ENCODE assay signal across 8 cellular contexts in the genomic region with DNA sequence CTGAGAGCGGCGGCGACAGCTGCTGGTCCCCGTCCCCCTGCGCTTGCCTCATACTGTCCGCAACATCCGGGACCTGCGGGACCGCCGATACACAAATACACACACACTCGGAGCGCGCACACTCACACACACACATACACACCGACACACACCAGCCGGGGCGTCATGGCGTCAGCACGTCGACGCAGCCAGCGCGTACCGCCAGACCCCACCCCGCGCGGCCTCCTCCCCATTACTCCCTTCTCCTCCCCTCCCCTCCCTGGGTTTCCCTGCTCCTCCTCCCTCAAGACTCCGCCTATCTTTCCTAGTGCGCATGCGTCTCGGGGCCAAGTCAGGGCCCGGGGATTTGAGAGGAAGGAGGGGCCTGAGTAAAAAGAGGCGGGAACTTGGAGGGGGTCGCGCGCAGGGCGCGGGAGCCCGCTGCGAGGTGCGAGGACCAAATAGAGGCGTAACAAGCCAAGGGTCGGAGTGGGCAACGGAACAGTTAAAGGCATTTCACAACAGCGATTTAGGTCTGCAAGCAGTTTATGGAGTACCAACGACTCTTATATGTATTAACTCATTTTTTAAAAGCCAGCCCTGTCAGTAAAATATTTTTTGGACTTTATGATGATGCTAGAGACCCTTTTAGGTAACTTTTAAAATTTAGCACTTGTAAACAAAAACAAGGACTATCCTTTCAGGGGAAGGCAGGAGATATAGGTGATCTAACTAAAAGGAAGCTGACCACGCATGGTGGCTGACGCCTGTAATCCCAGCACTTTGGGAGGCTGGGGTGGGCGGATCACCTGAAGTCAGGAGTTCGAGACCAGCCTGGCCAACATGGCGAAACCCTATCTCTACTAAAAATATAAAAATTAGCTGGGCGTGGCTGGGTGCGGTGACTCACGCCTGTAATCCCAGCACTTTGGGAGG. TPM values are rescaled to one million over a fixed set of nuclear protein-coding genes. Genes with fewer than 3 reads are reported as not detected.
DNase-seq lines count a peak whose midpoint lies in the region; ATAC-seq, FAIRE-seq and TF ChIP-seq lines count a peak whose summit lies in the region.

A gene (minus strand): TSS at position 165 of the 915 bp plus-strand sequence. CDS start 55,287 bp downstream, outside the sequence.

- peak; percentile 19 for FAIRE-seq in kidney (lab: Jason Lieb, UNC)

- peak within 1 kb of the TSS; percentile 43 to 95 for H3K9ac ChIP-seq in kidney (ENCODE audit: low read length in 2 of 2)

- peak; percentile 83 for ATAC-seq in GM19035 (IDR thresholded peaks at IDR 0.05; ENCODE audit: unreplicated experiment)
- peak; percentile 47 for ATAC-seq in HG03378 (IDR thresholded peaks at IDR 0.05; ENCODE audit: unreplicated experiment)

- TF ChIP-seq CTCF in AG09319 (IDR thresholded peaks at IDR 0.05; ENCODE audit: low read depth, low read length) (no peak), kidney (IDR thresholded peaks at IDR 0.05; ENCODE audit: borderline replicate concordance, extremely low read depth, insufficient read depth) (no peak)

- DNase-seq in AG09319 (ENCODE audit: extremely low read depth, low read depth), result peak; percentile 100
- DNase-seq in NCI-H510A (lab: John Stamatoyannopoulos, UW), result peak; percentile 98
- peak; percentile 98 for DNase-seq in activated CD4-positive, alpha-beta T cell treated with anti-CD3 and anti-CD28 coated beads for 1 hour
- peak; percentile 99 for DNase-seq in cerebellum (ENCODE audit: low spot score)
- DNase-seq in kidney, result peak; percentile 100
- DNase-seq in stimulated activated CD4-positive, alpha-beta T cell treated with anti-CD3 and anti-CD28 coated beads, Interleukin-15, amount 100 ng/mL, for 24 hours, result peak; percentile 99

- peak within 1 kb of the TSS; percentile 98 to 99 for H3K27ac ChIP-seq in kidney (ENCODE audit: low read depth in 2 of 2, low read length in 2 of 2)

- peak within 1 kb of the TSS; percentile 68 to 71 for H3K4me3 ChIP-seq in kidney (ENCODE audit: low read length in 2 of 2)

- intact Hi-C loops in kidney (cut with DNase I), result no loop called here

- H3K4me1 ChIP-seq in kidney (ENCODE audit: control insufficient read depth in 1 of 2, insufficient read depth in 1 of 2, low read depth in 1 of 2, low read length in 2 of 2), result peaks cover 13 to 27% of the 10 kb centered on the region in 2 donors

- no peaks in the 10 kb centered on the region for H3K36me3 ChIP-seq in kidney (ENCODE audit: control insufficient read depth in 1 of 2, insufficient read depth in 2 of 2, low read length in 2 of 2)

- H3K9me3 ChIP-seq in kidney (ENCODE audit: control insufficient read depth in 1 of 2, low read length in 2 of 2), result no peaks in the 10 kb centered on the region

RNA-seq across cellular contexts. Expression of the gene that starts here (rescaled TPM):
- 80.2 TPM for total RNA-seq in cerebellum
- 73.8 TPM for total RNA-seq in kidney
- polyA plus RNA-seq in kidney (ENCODE audit: insufficient read depth, low read depth, low replicate concordance), result 28.2 TPM

Comparison
In these comparisons a context has a peak if more than half of its experiments do, and no peak if none do; other contexts are left out.
1. Peak in every context shown above with its lines: DNase-seq, ATAC-seq, H3K4me3 ChIP-seq and H3K27ac ChIP-seq.